8 cellular contexts compared by ENCODE assay signal in the genomic region with DNA sequence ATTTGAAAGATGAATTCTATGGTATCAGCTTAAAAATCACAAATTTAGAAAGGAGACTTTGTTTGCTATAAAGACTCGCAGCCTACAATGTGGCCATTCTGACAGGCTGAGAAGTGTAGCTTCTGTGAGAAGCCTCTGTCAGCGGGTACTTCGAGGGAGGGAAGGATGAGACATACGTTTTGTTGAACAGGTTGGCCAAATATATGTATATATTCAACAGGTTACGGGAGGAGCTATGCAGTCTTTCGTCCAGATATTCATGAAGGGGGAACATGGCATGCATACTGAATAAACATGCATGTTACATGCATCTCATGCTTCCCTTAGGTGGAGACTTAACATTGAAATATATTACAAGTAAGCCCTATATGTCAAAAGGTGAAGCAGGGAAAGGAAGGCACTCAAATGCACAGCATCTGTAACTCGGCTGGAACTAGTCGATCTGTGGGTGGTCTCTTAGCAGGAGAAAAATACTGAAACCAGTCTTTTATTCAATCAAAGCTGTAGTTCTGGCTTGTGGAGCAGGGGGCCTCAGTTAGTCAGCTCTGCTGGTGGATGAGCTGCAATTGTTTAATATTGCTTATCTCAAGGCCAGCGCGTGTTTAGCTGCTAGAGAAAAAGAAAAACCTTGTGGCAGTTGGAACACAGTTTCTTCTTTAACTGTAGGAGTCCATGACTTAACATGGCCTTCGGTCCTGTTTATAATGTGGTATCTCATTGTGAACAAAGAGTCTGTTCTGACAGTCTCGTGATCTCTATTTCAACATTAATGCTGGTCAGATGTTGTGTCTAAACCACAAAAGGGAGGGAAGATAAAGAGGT.
DNase-seq lines count a peak whose midpoint lies in the region; ATAC-seq, FAIRE-seq and TF ChIP-seq lines count a peak whose summit lies in the region.

No MANE protein-coding gene starts in this region.

- TF ChIP-seq POLR2A in ovary (IDR thresholded peaks at IDR 0.05) (no peak), esophagus squamous epithelium (IDR thresholded peaks at IDR 0.05) (no peak)

- ATAC-seq in HG03045 (IDR thresholded peaks at IDR 0.05; ENCODE audit: unreplicated experiment), result peak; percentile 35
- ATAC-seq in activated CD8-positive, alpha-beta T cell treated with anti-CD3 and anti-CD28 coated beads for 36 hours, result no peak

- peaks cover 19% of the 10 kb centered on the region for H3K4me1 Mint-ChIP-seq in astrocyte (ENCODE audit: low read depth, unreplicated experiment)
- H3K4me1 Mint-ChIP-seq in activated CD8-positive, alpha-beta T cell treated with anti-CD3 and anti-CD28 coated beads for 36 hours (ENCODE audit: low read depth), result peaks cover 5% of the 10 kb centered on the region

- no peak overlapping the region for H3K9ac ChIP-seq in astrocyte (ENCODE audit: low read length)

- H3K4me2 ChIP-seq in astrocyte (ENCODE audit: low read length), result peak overlapping the region; percentile 13

- H4K20me1 ChIP-seq in astrocyte (ENCODE audit: insufficient read depth, low read length), result no peaks in the 10 kb centered on the region

- H3K27ac Mint-ChIP-seq in astrocyte (ENCODE audit: unreplicated experiment), result no peak overlapping the region
- H3K27ac Mint-ChIP-seq in activated CD8-positive, alpha-beta T cell treated with anti-CD3 and anti-CD28 coated beads for 36 hours, result no peak overlapping the region

- intact Hi-C loops in ovary (cut with DNase I) (no loop called here), esophagus squamous epithelium (cut with DNase I) (no loop called here)
- intact Hi-C loops in activated CD8-positive, alpha-beta T cell treated with anti-CD3 and anti-CD28 coated beads for 36 hours (cut with micrococcal nuclease), result no loop called here

- H3K79me2 ChIP-seq in astrocyte (ENCODE audit: insufficient read depth, low read length), result no peaks in the 10 kb centered on the region

- 33 to 47% (median 36%) methylated on average over 12 of the region's 12 CpGs for WGBS in ovary, 3 donors
- 75 to 81% methylated on average over 12 of the region's 12 CpGs for WGBS in esophagus squamous epithelium, 2 donors

- H3K36me3 Mint-ChIP-seq in astrocyte (ENCODE audit: low read depth, unreplicated experiment), result no peaks in the 10 kb centered on the region
- no peaks in the 10 kb centered on the region for H3K36me3 Mint-ChIP-seq in activated CD8-positive, alpha-beta T cell treated with anti-CD3 and anti-CD28 coated beads for 36 hours (ENCODE audit: low read depth)

- H3K27ac ChIP-seq in astrocyte (ENCODE audit: low read depth, low read length) (no peak overlapping the region), ovary (peak overlapping the region in 1 of 2 donors; percentile 51), esophagus squamous epithelium (no peak overlapping the region)

- H3K4me3 ChIP-seq in astrocyte (ENCODE audit: insufficient read depth, low read depth, low read length) (no peak overlapping the region), ovary (no peak overlapping the region), esophagus squamous epithelium (no peak overlapping the region)

- TF ChIP-seq CTCF in astrocyte (IDR thresholded peaks at IDR 0.05; ENCODE audit: insufficient read depth, low read depth, low read length) (no peak), ovary (IDR thresholded peaks at IDR 0.05) (peak in 2 of 3 donors; percentile 24 to 72), esophagus squamous epithelium (IDR thresholded peaks at IDR 0.05) (no peak)
- TF ChIP-seq CTCF in activated CD8-positive, alpha-beta T cell treated with anti-CD3 and anti-CD28 coated beads for 36 hours (IDR thresholded peaks at IDR 0.05), result no peak

- no peaks in the 10 kb centered on the region for H3K9me3 ChIP-seq in astrocyte (ENCODE audit: insufficient read depth, low read depth, low read length)
- no peaks in the 10 kb centered on the region for H3K9me3 ChIP-seq in ovary
- H3K9me3 ChIP-seq in esophagus squamous epithelium, result peaks cover 0 to 5% (median 0%) of the 10 kb centered on the region in 3 donors

- H3K4me3 Mint-ChIP-seq in astrocyte (ENCODE audit: unreplicated experiment), result no peak overlapping the region
- H3K4me3 Mint-ChIP-seq in activated CD8-positive, alpha-beta T cell treated with anti-CD3 and anti-CD28 coated beads for 36 hours, result no peak overlapping the region

- no peak for FAIRE-seq in astrocyte (lab: Jason Lieb, UNC)

- H3K4me1 ChIP-seq in astrocyte (ENCODE audit: insufficient read depth, low read length) (no peaks in the 10 kb centered on the region), ovary (ENCODE audit: insufficient read depth) (no peaks in the 10 kb centered on the region), esophagus squamous epithelium (peaks cover 0 to 21% (median 5%) of the 10 kb centered on the region in 3 donors)

- H3K9me3 Mint-ChIP-seq in astrocyte (ENCODE audit: unreplicated experiment), result no peaks in the 10 kb centered on the region
- no peaks in the 10 kb centered on the region for H3K9me3 Mint-ChIP-seq in activated CD8-positive, alpha-beta T cell treated with anti-CD3 and anti-CD28 coated beads for 36 hours

- POLR2A ChIA-PET in activated CD8-positive, alpha-beta T cell treated with anti-CD3 and anti-CD28 coated beads for 36 hours (lab: Charles Lee), result interaction anchor here (1.0 kb wide), 1 partner anchor 19 kb away, joined by 3 read pairs; no protein-coding TSS in a partner anchor

- CTCF ChIA-PET in activated CD8-positive, alpha-beta T cell treated with anti-CD3 and anti-CD28 coated beads for 36 hours (lab: Charles Lee), result interaction anchor here (1.1 kb wide), 1 partner anchor 929 kb away, joined by 3 read pairs; no protein-coding TSS in a partner anchor

- H3K36me3 ChIP-seq in astrocyte (ENCODE audit: insufficient read depth, low read length) (no peaks in the 10 kb centered on the region), ovary (no peaks in the 10 kb centered on the region), esophagus squamous epithelium (no peaks in the 10 kb centered on the region)

- H3K27me3 Mint-ChIP-seq in astrocyte (ENCODE audit: low read depth, unreplicated experiment), result peaks cover 38% of the 10 kb centered on the region
- peaks cover 16% of the 10 kb centered on the region for H3K27me3 Mint-ChIP-seq in activated CD8-positive, alpha-beta T cell treated with anti-CD3 and anti-CD28 coated beads for 36 hours

- no peak for TF ChIP-seq EP300 in ovary (IDR thresholded peaks at IDR 0.05)

- peaks cover 2% of the 10 kb centered on the region for H3K27me3 ChIP-seq in astrocyte (ENCODE audit: insufficient read depth, low read length)
- H3K27me3 ChIP-seq in ovary, result no peaks in the 10 kb centered on the region
- H3K27me3 ChIP-seq in esophagus squamous epithelium, result no peaks in the 10 kb centered on the region

- peak; percentile 19 for DNase-seq in DMS 273 (lab: John Stamatoyannopoulos, UW; ENCODE audit: unreplicated experiment)
- DNase-seq in DMS 273 treated with DMSO at 0.1 percent for 48 hours (lab: John Stamatoyannopoulos, UW), result no peak
- no peak for DNase-seq in astrocyte (ENCODE audit: low read depth)
- DNase-seq in ovary, result peak; percentile 56 to 72 (median 61)
- no peak for DNase-seq in activated CD8-positive, alpha-beta T cell treated with anti-CD3 and anti-CD28 coated beads for 36 hours
- DNase-seq in esophagus squamous epithelium (lab: John Stamatoyannopoulos, UW), result no peak
- no peak for DNase-seq in T1000 (lab: John Stamatoyannopoulos, UW)

- H2AFZ ChIP-seq in astrocyte (ENCODE audit: low read depth, low read length), result no peak overlapping the region

Comparison
In these comparisons a context has a peak if more than half of its experiments do, and no peak if none do; other contexts are left out.
1. DNase-seq: peak in DMS 273 (single experiment) and ovary (5 of 5); none in DMS 273 treated with DMSO at 0.1 percent for 48 hours (single experiment), astrocyte (single experiment), activated CD8-positive, alpha-beta T cell treated with anti-CD3 and anti-CD28 coated beads for 36 hours (single experiment), esophagus squamous epithelium (single experiment) and T1000 (single experiment).
2. CTCF ChIP-seq: peak in ovary (2 of 3); none in astrocyte (single experiment), activated CD8-positive, alpha-beta T cell treated with anti-CD3 and anti-CD28 coated beads for 36 hours (single experiment) and esophagus squamous epithelium (0 of 6).